8 cellular contexts compared by ENCODE assay signal in genomic region chr3:129441782-129442181, GRCh38. TPM values are rescaled to one million over a fixed set of nuclear protein-coding genes. Genes with fewer than 3 reads are reported as not detected.
A peak's percentile ranks its signal among the peaks of the same experiment; 100 is the strongest.
DNase-seq lines count a peak whose midpoint lies in the region; TF ChIP-seq lines count a peak whose summit lies in the region.

No MANE protein-coding gene starts in this region.

- peak overlapping the region; percentile 95 for H3K4me3 Mint-ChIP-seq in HFFc6

- no peak for DNase-seq in AG04450 (ENCODE audit: low read depth, low spot score)
- DNase-seq in HFFc6, result peak; percentile 30
- peak; percentile 51 for DNase-seq in amniotic epithelial cell (ENCODE audit: low read depth)
- no peak for DNase-seq in kidney epithelial cell (ENCODE audit: low read depth)
- no peak for DNase-seq in tibial nerve (ENCODE audit: low spot score in 2 of 2)
- DNase-seq in NCI-H2196 (lab: John Stamatoyannopoulos, UW; ENCODE audit: unreplicated experiment), result no peak
- no peak for DNase-seq in NCI-H524 treated with DMSO at 0.1 percent for 48 hours (lab: John Stamatoyannopoulos, UW)
- DNase-seq in GM19240 (ENCODE audit: insufficient read length, low spot score), result no peak

- CTCF ChIA-PET in AG04450 (lab: Charles Lee), result interaction anchor here (0.5 to 1.4 kb wide), 8 partner anchors 14 to 492 kb away, joined by 3 to 5 read pairs (median 4); no protein-coding TSS in a partner anchor

- TF ChIP-seq EP300 in tibial nerve (IDR thresholded peaks at IDR 0.05), result peak in 1 of 2 donors; percentile 57

- peak overlapping the region; percentile 22 for H3K27ac ChIP-seq in AG04450 (ENCODE audit: low read depth, low read length)
- peak overlapping the region in 3 of 4 donors; percentile 90 to 91 (median 91) for H3K27ac ChIP-seq in tibial nerve

- H3K4me1 ChIP-seq in tibial nerve, result peaks cover 0 to 69% (median 42%) of the 10 kb centered on the region in 4 donors

- H3K9me3 Mint-ChIP-seq in HFFc6, result no peaks in the 10 kb centered on the region

- H3K9me3 ChIP-seq in AG04450 (ENCODE audit: control insufficient read depth, insufficient read depth, low read length) (no peaks in the 10 kb centered on the region), tibial nerve (no peaks in the 10 kb centered on the region)

- TF ChIP-seq CTCF in AG04450 (IDR thresholded peaks at IDR 0.05; ENCODE audit: low read depth, low read length) (0 out of 2 replicates have a peak, but pooled peaks have one; percentile 7), HFFc6 (IDR thresholded peaks at IDR 0.05) (peak; percentile 20; the same call in 1 of the 2 replicates), kidney epithelial cell (IDR thresholded peaks at IDR 0.05; ENCODE audit: insufficient read depth, low read length, poor library complexity, severe bottlenecking) (peak; percentile 2), tibial nerve (IDR thresholded peaks at IDR 0.05) (no peak)

- TF ChIP-seq POLR2A in tibial nerve (IDR thresholded peaks at IDR 0.05), result no peak

- peak overlapping the region; percentile 27 for H3K4me3 ChIP-seq in AG04450 (ENCODE audit: low read depth, low read length)
- no peak overlapping the region for H3K4me3 ChIP-seq in kidney epithelial cell (ENCODE audit: low read depth, low read length)
- H3K4me3 ChIP-seq in tibial nerve, result peak overlapping the region in 1 of 4 donors; percentile 81

- H3K36me3 ChIP-seq in kidney epithelial cell (ENCODE audit: control insufficient read depth, insufficient read depth, low read length) (no peaks in the 10 kb centered on the region), tibial nerve (peaks cover 0 to 13% (median 0%) of the 10 kb centered on the region in 3 donors)

- H3K27me3 Mint-ChIP-seq in HFFc6 (ENCODE audit: insufficient read depth), result peaks cover 2% of the 10 kb centered on the region

- H3K27ac Mint-ChIP-seq in HFFc6, result peak overlapping the region; percentile 98

- H3K4me1 Mint-ChIP-seq in HFFc6 (ENCODE audit: low read depth), result peaks cover 61% of the 10 kb centered on the region

- 5 to 6% methylated on average over 4 of the region's 4 CpGs for WGBS in tibial nerve, 2 donors

- peaks cover 20% of the 10 kb centered on the region for H3K36me3 Mint-ChIP-seq in HFFc6 (ENCODE audit: low read depth)

- H3K27me3 ChIP-seq in AG04450 (ENCODE audit: control insufficient read depth, insufficient read depth, low read length) (no peaks in the 10 kb centered on the region), kidney epithelial cell (ENCODE audit: control insufficient read depth, insufficient read depth, low read length) (no peaks in the 10 kb centered on the region), tibial nerve (no peaks in the 10 kb centered on the region)

- POLR2A ChIA-PET in AG04450 (lab: Yijun Ruan, JAX), result interaction anchor here (0.7 to 1.0 kb wide), 2 partner anchors 45 to 368 kb away, joined by 3 read pairs; no protein-coding TSS in a partner anchor

RNA-seq across cellular contexts. Expression of gene IFT122, which starts 1.8 kb away (rescaled TPM):
- 14.0 and 14.3 TPM in 2 replicates for polyA plus RNA-seq in AG04450 (2011; rRNA removed)
- 31.4 and 48.7 TPM in 2 replicates for polyA minus RNA-seq in AG04450 (2011; rRNA and poly(A)+ RNA removed)
- total RNA-seq in HFFc6 (2021; fragmentation: NEBNext Ultra II Directional; extraction: Animal tissue kit (Norgen Biotek cat#: 25700)), result 10 to 100 TPM; 12.2 to 18.8 (median 18.2) TPM
- total RNA-seq in kidney epithelial cell, result 9.1 and 27.2 TPM in 2 replicates
- total RNA-seq in tibial nerve, result 10 to 100 TPM; 36.6 to 74.4 (median 43.3) TPM

RNA-seq across cellular contexts. Expression of gene MBD4, which starts 2.0 kb away (rescaled TPM):
- polyA plus RNA-seq in AG04450 (2011; rRNA removed), result 26.2 and 35.6 TPM in 2 replicates
- polyA minus RNA-seq in AG04450 (2011; rRNA and poly(A)+ RNA removed), result 8.1 and 17.2 TPM in 2 replicates
- 10 to 100 TPM; 18.7 to 25.7 (median 21.8) TPM for total RNA-seq in HFFc6 (2021; fragmentation: NEBNext Ultra II Directional; extraction: Animal tissue kit (Norgen Biotek cat#: 25700))
- total RNA-seq in kidney epithelial cell (12.3 and 23.9 TPM in 2 replicates), tibial nerve (10 to 100 TPM; 15.5 to 42.0 (median 32.8) TPM)

RNA-seq across cellular contexts. Expression of gene EFCAB12, which starts 13.3 kb away (rescaled TPM):
- polyA plus RNA-seq in AG04450 (2011; rRNA removed), result 0.07 and 0.19 TPM in 2 replicates
- polyA minus RNA-seq in AG04450 (2011; rRNA and poly(A)+ RNA removed), result 0.18 and 0.22 TPM in 2 replicates
- under 1 TPM in 5 of 6 experiments, not detected in 1; 0.09 to 0.14 (median 0.12) TPM for total RNA-seq in HFFc6 (2021; fragmentation: NEBNext Ultra II Directional; extraction: Animal tissue kit (Norgen Biotek cat#: 25700))
- total RNA-seq in kidney epithelial cell, result not detected in 2 replicates
- total RNA-seq in tibial nerve, result 1 to 10 TPM in 1 of 4 donors, under 1 TPM in 3; 0.22 to 2.2 (median 0.46) TPM

Comparison
In these comparisons a context has a peak if more than half of its experiments do, and no peak if none do; other contexts are left out.
1. DNase-seq: peak in HFFc6 (single experiment) and amniotic epithelial cell (single experiment); none in AG04450 (single experiment), kidney epithelial cell (single experiment), tibial nerve (0 of 2), NCI-H2196 (single experiment), NCI-H524 treated with DMSO at 0.1 percent for 48 hours (single experiment) and GM19240 (single experiment).
2. CTCF ChIP-seq: peak in AG04450 (single experiment), HFFc6 (single experiment) and kidney epithelial cell (single experiment); none in tibial nerve (0 of 5).